ENCODE assay signal across 10 cellular contexts in the genomic region with DNA sequence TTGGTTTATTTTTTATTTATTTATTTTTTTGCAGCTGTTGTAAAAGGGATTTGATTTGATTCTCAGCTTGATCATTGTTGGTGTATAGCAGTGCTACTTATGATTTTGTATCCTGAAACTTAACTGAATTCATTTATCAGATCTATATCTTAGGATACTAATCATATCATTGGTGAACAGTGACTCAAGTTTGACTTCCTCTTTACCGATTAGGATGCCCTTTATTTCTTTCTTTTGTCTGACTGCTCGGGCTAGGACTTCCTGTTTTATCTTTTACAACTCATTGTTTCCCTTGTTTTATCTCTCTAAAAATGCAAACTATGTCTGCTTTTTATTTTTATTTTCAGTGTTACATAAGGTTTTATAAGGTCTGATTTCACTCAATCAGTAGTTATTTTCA. TPM values are rescaled to one million over a fixed set of nuclear protein-coding genes. Genes with fewer than 3 reads are reported as not detected.
DNase-seq lines count a peak whose midpoint lies in the region; ATAC-seq and FAIRE-seq lines count a peak whose summit lies in the region.
"Had no signal": no experiment of that assay in that cellular context is flagged by ENCODE, and none has a peak within 500 bp of the region (broad histone marks: within the 10 kb centered on the region; RNA-seq: fewer than 3 reads in every experiment).

No MANE protein-coding gene starts in this region.

- no peaks in the 10 kb centered on the region for H3K4me1 ChIP-seq in small intestine (ENCODE audit: control insufficient read depth in 2 of 2, insufficient read depth in 1 of 2, low read depth in 1 of 2, low read length in 1 of 2)
- H3K4me1 ChIP-seq: HAP-1 had no signal

- H3K4me1 Mint-ChIP-seq in activated naive CD8-positive, alpha-beta T cell treated with anti-CD3 and anti-CD28 coated beads, Interleukin-2, amount 50 U/mL, for 24 hours = peaks cover 70% of the 10 kb centered on the region

- FAIRE-seq in small intestine (lab: Jason Lieb, UNC) = peak; percentile 93

- peaks cover 70% of the 10 kb centered on the region for H3K36me3 Mint-ChIP-seq in activated naive CD8-positive, alpha-beta T cell treated with anti-CD3 and anti-CD28 coated beads, Interleukin-2, amount 50 U/mL, for 24 hours (ENCODE audit: low read depth)

- H3K4me3 ChIP-seq in small intestine (ENCODE audit: low read depth in 1 of 2, low read length in 2 of 2) = no peak overlapping the region
- H3K4me3 ChIP-seq: HAP-1 had no signal

- peaks cover 2 to 9% of the 10 kb centered on the region in 2 donors for H3K36me3 ChIP-seq in small intestine (ENCODE audit: control insufficient read depth in 2 of 2, insufficient read depth in 2 of 2, low read length in 2 of 2)
- H3K36me3 ChIP-seq: HAP-1 had no signal

- H3K9me3 ChIP-seq in small intestine (ENCODE audit: control insufficient read depth, low read depth) = peaks cover 2% of the 10 kb centered on the region
- H3K9me3 ChIP-seq: HAP-1 had no signal

- no peaks in the 10 kb centered on the region for H3K27me3 ChIP-seq in small intestine (ENCODE audit: control insufficient read depth in 2 of 2, insufficient read depth in 2 of 2, low read length in 2 of 2)

- WGBS in small intestine, 3 donors = 23 to 41% (median 39%) methylated on average over 2 of the region's 2 CpGs

- H3K27ac Mint-ChIP-seq in activated naive CD8-positive, alpha-beta T cell treated with anti-CD3 and anti-CD28 coated beads, Interleukin-2, amount 50 U/mL, for 24 hours = peak overlapping the region; percentile 94
- H3K27ac Mint-ChIP-seq: endodermal cell had no signal

- H3K27me3 Mint-ChIP-seq in activated naive CD8-positive, alpha-beta T cell treated with anti-CD3 and anti-CD28 coated beads, Interleukin-2, amount 50 U/mL, for 24 hours = no peaks in the 10 kb centered on the region

- H3K4me3 Mint-ChIP-seq in activated naive CD8-positive, alpha-beta T cell treated with anti-CD3 and anti-CD28 coated beads, Interleukin-2, amount 50 U/mL, for 24 hours = peak overlapping the region; percentile 73
- H3K4me3 Mint-ChIP-seq: endodermal cell had no signal

- DNase-seq in NAMALWA (ENCODE audit: low spot score) (peak; percentile 41), small intestine (no peak), NCI-H1417 (lab: John Stamatoyannopoulos, UW) (no peak), caudate nucleus (lab: John Stamatoyannopoulos, UW) (no peak)
- no peak for DNase-seq in activated naive CD8-positive, alpha-beta T cell treated with anti-CD3 and anti-CD28 coated beads, Interleukin-2, amount 50 U/mL, for 24 hours
- DNase-seq: endodermal cell, RPMI8226 had no signal

- H3K27ac ChIP-seq in small intestine (ENCODE audit: low read depth in 1 of 2, low read length in 1 of 2) (no peak overlapping the region), caudate nucleus (ENCODE audit: low read depth, low read length) (no peak overlapping the region)

- peak; percentile 56 for ATAC-seq in GM19351 (IDR thresholded peaks at IDR 0.05; ENCODE audit: unreplicated experiment)
- ATAC-seq in activated naive CD8-positive, alpha-beta T cell treated with anti-CD3 and anti-CD28 coated beads, Interleukin-2, amount 50 U/mL, for 24 hours = peak; percentile 65
- ATAC-seq in HG03039 (IDR thresholded peaks at IDR 0.05; ENCODE audit: unreplicated experiment) = no peak

- H3K9me3 Mint-ChIP-seq in activated naive CD8-positive, alpha-beta T cell treated with anti-CD3 and anti-CD28 coated beads, Interleukin-2, amount 50 U/mL, for 24 hours = peaks cover 16% of the 10 kb centered on the region

RNA-seq across cellular contexts. Expression of gene SP100, which starts 23.6 kb away (rescaled TPM):
- 10 to 100 TPM; 38.7 to 55.4 (median 53.0) TPM for polyA plus RNA-seq in small intestine
